Comparison of ENCODE assay signal across 26 cellular contexts in genomic region chr13:105167385-105167784, GRCh38.
"Had no signal": no experiment of that assay in that cellular context is flagged by ENCODE, and none has a peak within 500 bp of the region (broad histone marks: within the 10 kb centered on the region; RNA-seq: fewer than 3 reads in every experiment).

No MANE protein-coding gene starts in this region.

- H3K9me3 ChIP-seq: ovary, right lobe of liver, suprapubic skin, testis, uterus had no signal

- FAIRE-seq: small intestine had no signal

- H3K79me2 ChIP-seq: parathyroid adenoma had no signal

- H3K4me3 ChIP-seq: neural progenitor cell, ovary, psoas muscle, right lobe of liver, sigmoid colon, suprapubic skin, testis, tibial nerve, uterus had no signal

- H2AFZ ChIP-seq: neural progenitor cell, parathyroid adenoma had no signal

- ATAC-seq: naive thymus-derived CD8-positive, alpha-beta T cell; natural killer cell treated with Interleukin-12 subunit alpha and Interleukin-12 subunit beta and Interleukin-15 and Interleukin-18, amount 100 ng/mL, for 72 hours; psoas muscle; right cardiac atrium; right lobe of liver; stimulated activated memory B cell treated with anti-CD40 and anti-IgM and Interleukin-4, amounts not matched to agents 10 μg/mL and 1 μg/mL and 100 μg/mL, for 72 hours; stimulated activated naive CD8-positive, alpha-beta T cell treated with anti-CD3 and anti-CD28 coated beads, Interleukin-15, amount 100 ng/mL, for 72 hours; stimulated activated naive CD8-positive, alpha-beta T cell treated with anti-CD3 and anti-CD28 coated beads, Interleukin-15, Interleukin-2, amounts not matched to agents 100 U/mL and 50 U/mL, for 24 hours had no signal

- H3K27ac ChIP-seq: neural progenitor cell, ovary, parathyroid adenoma, psoas muscle, right lobe of liver, sigmoid colon, suprapubic skin, testis, tibial nerve, uterus had no signal

- H3K9ac ChIP-seq: neural progenitor cell, parathyroid adenoma had no signal

- H3K4me1 ChIP-seq: neural progenitor cell, parathyroid adenoma, psoas muscle, right lobe of liver, sigmoid colon, suprapubic skin, testis, tibial nerve, uterus had no signal

- H3K27me3 ChIP-seq: neural progenitor cell, ovary, right lobe of liver, sigmoid colon, suprapubic skin, testis, tibial nerve, uterus had no signal

- H3K4me2 ChIP-seq: neural progenitor cell had no signal

- DNase-seq: naive B cell; naive thymus-derived CD8-positive, alpha-beta T cell; nephron progenitor cell; occipital lobe; ovary; psoas muscle; right cardiac atrium; right lobe of liver; sigmoid colon; small intestine; stimulated activated CD4-positive, alpha-beta T cell treated with anti-CD3 and anti-CD28 coated beads, Interleukin-1b, Interleukin-23, amount 100 ng/mL, for 48 hours; stimulated activated CD4-positive, alpha-beta T cell treated with anti-CD3 and anti-CD28 coated beads, Interleukin-4, amount 100 ng/mL, for 1 hour; stimulated activated CD4-positive, alpha-beta T cell treated with anti-CD3 and anti-CD28 coated beads, Interleukin-4, amount 100 ng/mL, for 4 hours; stimulated activated CD8-positive, alpha-beta memory T cell treated with anti-CD3 and anti-CD28 coated beads, Interleukin-4, amount 100 ng/mL, for 48 hours; stimulated activated naive CD4-positive, alpha-beta T cell; stimulated activated naive CD8-positive, alpha-beta T cell treated with anti-CD3 and anti-CD28 coated beads, Interleukin-15, amount 100 ng/mL, for 72 hours; stimulated activated naive CD8-positive, alpha-beta T cell treated with anti-CD3 and anti-CD28 coated beads, Interleukin-15, Interleukin-2, amounts not matched to agents 100 U/mL and 50 U/mL, for 24 hours; substantia nigra; testis; uterus had no signal

- H3K36me3 ChIP-seq: neural progenitor cell, ovary, right lobe of liver, sigmoid colon, suprapubic skin, tibial nerve, uterus had no signal
